ENCODE assay signal across 8 cellular contexts in genomic region chr5:74865799-74866652, GRCh38. TPM values are rescaled to one million over a fixed set of nuclear protein-coding genes. Genes with fewer than 3 reads are reported as not detected.
A peak's percentile ranks its signal among the peaks of the same experiment; 100 is the strongest.
DNase-seq lines count a peak whose midpoint lies in the region; ATAC-seq and TF ChIP-seq lines count a peak whose summit lies in the region.

TSS of gene FAM169A (minus strand) at chr5:74866387. CDS start at chr5:74841676, 24,711 bp downstream.

- TF ChIP-seq CTCF in 22Rv1 (IDR thresholded peaks at IDR 0.05) (0 out of 2 replicates have a peak, but pooled peaks have one; percentile 8), WTC11 (IDR thresholded peaks at IDR 0.05) (no peak)

- no peaks in the 10 kb centered on the region for H3K9me3 Mint-ChIP-seq in WTC11

- ATAC-seq in GM18868 (IDR thresholded peaks at IDR 0.05; ENCODE audit: unreplicated experiment) (peak; percentile 56), WTC11 (peak; percentile 46), HG03139 (IDR thresholded peaks at IDR 0.05; ENCODE audit: unreplicated experiment) (no peak)

- CTCF ChIA-PET in WTC11 (lab: Charles Lee): interaction anchor here (0.8 to 1.1 kb wide), 2 partner anchors 37 to 100 kb away, joined by 3 read pairs; partner anchors contain the start of genes GFM2 and NSA2

- H3K4me3 Mint-ChIP-seq in WTC11: peak within 1 kb of the TSS; percentile 99

- H3K4me1 Mint-ChIP-seq in WTC11: peaks cover 75% of the 10 kb centered on the region

- POLR2A ChIA-PET in WTC11 (lab: Charles Lee): interaction anchor here (0.6 to 1.7 kb wide), 4 partner anchors 9 to 99 kb away, joined by 3 to 8 read pairs (median 4); partner anchors contain the start of genes GFM2 and NSA2

- peaks cover 3% of the 10 kb centered on the region for H3K36me3 Mint-ChIP-seq in WTC11

- H3K27me3 Mint-ChIP-seq in WTC11 (ENCODE audit: low read depth): no peaks in the 10 kb centered on the region

- DNase-seq in HuH-7.5 (ENCODE audit: low spot score) (peak; percentile 43), WTC11 (ENCODE audit: low spot score) (peak; percentile 73), left kidney (ENCODE audit: low read depth, low spot score) (peak; percentile 84)
- DNase-seq in central memory CD4-positive, alpha-beta T cell: peak; percentile 55
- DNase-seq in stimulated activated CD4-positive, alpha-beta T cell treated with anti-CD3 and anti-CD28 coated beads, Interleukin-4, amount 100 ng/mL, for 24 hours: peak; percentile 47

- peak within 1 kb of the TSS; percentile 46 for H3K27ac ChIP-seq in 22Rv1

- peak within 1 kb of the TSS; percentile 100 for H3K27ac Mint-ChIP-seq in WTC11

TF ChIP-seq in WTC11, 78 proteins besides CTCF, POLR2A, EP300 and RAD21 (continues in another document):
- TF ChIP-seq USF2 (CRISPR knock-in tag; IDR thresholded peaks at IDR 0.05) (peak; percentile 21; the same call in 1 of the 2 replicates), FOXP1 (CRISPR knock-in tag; IDR thresholded peaks at IDR 0.05; ENCODE audit: borderline replicate concordance) (peak; percentile 19; the same call in 1 of the 2 replicates), CREM (CRISPR knock-in tag; IDR thresholded peaks at IDR 0.05) (no peak; the same call in 1 of the 2 replicates), EMX1 (CRISPR knock-in tag; IDR thresholded peaks at IDR 0.05) (0 out of 2 replicates have a peak, but pooled peaks have one; percentile 28), E2F5 (CRISPR knock-in tag; IDR thresholded peaks at IDR 0.05) (no peak), KAT7 (CRISPR knock-in tag; IDR thresholded peaks at IDR 0.05; ENCODE audit: borderline replicate concordance) (peak; percentile 73; the same call in 1 of the 2 replicates), CDX4 (CRISPR knock-in tag; IDR thresholded peaks at IDR 0.05; ENCODE audit: borderline replicate concordance) (no peak), ZBTB43 (CRISPR knock-in tag; IDR thresholded peaks at IDR 0.05) (no peak), ZNF121 (CRISPR knock-in tag; IDR thresholded peaks at IDR 0.05) (no peak), SP1 (CRISPR knock-in tag; conservative IDR thresholded peaks at IDR 0.05) (0 out of 2 replicates have a peak, but pooled peaks have one; percentile 23), NFYB (CRISPR knock-in tag; conservative IDR thresholded peaks at IDR 0.05; ENCODE audit: low read depth) (peak; percentile 7; the same call in 1 of the 2 replicates), ZNF423 (CRISPR knock-in tag; IDR thresholded peaks at IDR 0.05) (peak; percentile 56; the same call in 1 of the 2 replicates), ERG (CRISPR knock-in tag; IDR thresholded peaks at IDR 0.05) (no peak), NFATC4 (CRISPR knock-in tag; IDR thresholded peaks at IDR 0.05) (no peak), TEAD1 (CRISPR knock-in tag; IDR thresholded peaks at IDR 0.05) (0 out of 2 replicates have a peak, but pooled peaks have one; percentile 25), IRF1 (CRISPR knock-in tag; IDR thresholded peaks at IDR 0.05) (no peak; the same call in 1 of the 2 replicates), AFF4 (CRISPR knock-in tag; IDR thresholded peaks at IDR 0.05; ENCODE audit: borderline replicate concordance) (no peak), FOXK1 (CRISPR knock-in tag; IDR thresholded peaks at IDR 0.05) (peak; percentile 26), MYBL2 (CRISPR knock-in tag; IDR thresholded peaks at IDR 0.05) (no peak), NR2C2 (CRISPR knock-in tag; IDR thresholded peaks at IDR 0.05) (no peak)

RNA-seq across cellular contexts. Expression of gene FAM169A, which starts in this region (rescaled TPM):
- total RNA-seq in WTC11 (2021): 59.1 to 69.1 TPM (median 61.1 TPM) in 3 replicates
